Comparison of ENCODE assay signal across 8 cellular contexts in genomic region chr10:70816220-70816894, GRCh38. TPM values are rescaled to one million over a fixed set of nuclear protein-coding genes. Genes with fewer than 3 reads are reported as not detected.
A peak's percentile ranks its signal among the peaks of the same experiment; 100 is the strongest.
DNase-seq lines count a peak whose midpoint lies in the region; ATAC-seq, FAIRE-seq and TF ChIP-seq lines count a peak whose summit lies in the region.

No MANE protein-coding gene starts in this region.

- H3K79me2 ChIP-seq in mesendoderm (ENCODE audit: control insufficient read depth, insufficient read depth, low read length): peaks cover 35% of the 10 kb centered on the region

- peak overlapping the region; percentile 97 for H3K9ac ChIP-seq in mesendoderm (ENCODE audit: low read length)

- H2AK5ac ChIP-seq in mesendoderm (ENCODE audit: low read length): no peak overlapping the region

- H3K23ac ChIP-seq in mesendoderm (ENCODE audit: low read length): no peak overlapping the region

- H3K4ac ChIP-seq in mesendoderm (ENCODE audit: low read depth, low read length): peak overlapping the region; percentile 98

- DNase-seq in AG09309 (ENCODE audit: low read depth): peak; percentile 63
- peak; percentile 68 for DNase-seq in NCI-H748 treated with DMSO at 0.1 percent for 48 hours (lab: John Stamatoyannopoulos, UW)
- DNase-seq in activated T-cell treated with anti-CD3 and anti-CD28 coated beads for 1 hour (ENCODE audit: low read depth): peak; percentile 23
- peak; percentile 88 for DNase-seq in mesendoderm
- peak; percentile 24 to 34 for DNase-seq in stimulated activated CD8-positive, alpha-beta memory T cell treated with anti-CD3 and anti-CD28 coated beads, Interleukin-2, amount 100 ng/mL, for 48 hours (ENCODE audit: low read depth in 2 of 2)

- TF ChIP-seq CTCF in AG09309 (IDR thresholded peaks at IDR 0.05; ENCODE audit: control insufficient read depth, insufficient read depth, low read depth, low read length, missing control alignments): peak; percentile 16

- H3K56ac ChIP-seq in mesendoderm (ENCODE audit: low read length): peak overlapping the region; percentile 97

- peaks cover 13% of the 10 kb centered on the region for H3K79me1 ChIP-seq in mesendoderm (ENCODE audit: low read length)

- no peaks in the 10 kb centered on the region for H3K4me1 ChIP-seq in mesendoderm (ENCODE audit: control insufficient read depth, low read depth, low read length)

- no peak overlapping the region for H4K8ac ChIP-seq in mesendoderm (ENCODE audit: low read depth, low read length)

- peak overlapping the region; percentile 99 for H3K18ac ChIP-seq in mesendoderm (ENCODE audit: low read length)

- H2BK120ac ChIP-seq in mesendoderm (ENCODE audit: low read depth, low read length): peak overlapping the region; percentile 47

- WGBS in mesendoderm (ENCODE audit: extremely low coverage, insufficient coverage, low lambda C conversion rate): no CpG with 5 or more reads among the region's 43 CpGs

- no peak overlapping the region for H2BK15ac ChIP-seq in mesendoderm (replicated peaks; ENCODE audit: low read depth)

- peaks cover 3% of the 10 kb centered on the region for H3K36me3 ChIP-seq in mesendoderm (ENCODE audit: control insufficient read depth, insufficient read depth, low read length)

- FAIRE-seq in endometrium (lab: Jason Lieb, UNC): peak; percentile 94

- peak overlapping the region; percentile 90 for H2BK5ac ChIP-seq in mesendoderm (ENCODE audit: low read length)

- H3K27ac ChIP-seq in mesendoderm (ENCODE audit: low read depth, low read length): peak overlapping the region; percentile 100

- peak overlapping the region; percentile 90 for H3K4me2 ChIP-seq in mesendoderm (ENCODE audit: low read length)

- H3K4me3 ChIP-seq in AG09309 (ENCODE audit: control insufficient read depth, low read depth, low read length): peak overlapping the region; percentile 84
- peak overlapping the region; percentile 93 for H3K4me3 ChIP-seq in mesendoderm (ENCODE audit: low read length)

- H3K27me3 ChIP-seq in mesendoderm (ENCODE audit: insufficient read depth, low read length, poor library complexity): no peaks in the 10 kb centered on the region

- H4K5ac ChIP-seq in mesendoderm (ENCODE audit: low read length): no peak overlapping the region

- peak; percentile 20 for ATAC-seq in GM18861 (IDR thresholded peaks at IDR 0.05; ENCODE audit: unreplicated experiment)
- ATAC-seq in HG03108 (IDR thresholded peaks at IDR 0.05; ENCODE audit: unreplicated experiment): peak; percentile 22

RNA-seq across cellular contexts. Expression of gene SGPL1, which starts 0.6 kb away (rescaled TPM):
- 31.3 TPM for polyA plus RNA-seq in mesendoderm (2013, experiment 1 of 2)
- polyA plus RNA-seq in mesendoderm (2013, experiment 2 of 2): 31.3 TPM

RNA-seq across cellular contexts. Expression of gene TBATA, which starts 31.2 kb away (rescaled TPM):
- polyA plus RNA-seq in mesendoderm (2013, experiment 1 of 2): not detected
- polyA plus RNA-seq in mesendoderm (2013, experiment 2 of 2): not detected

Comparison
In these comparisons a context has a peak if more than half of its experiments do, and no peak if none do; other contexts are left out.
1. Peak in every context shown above with its lines: DNase-seq, ATAC-seq, H3K4me3 ChIP-seq and H3K27ac ChIP-seq.
2. DNase-seq: peak in every context shown above with its lines; median percentile 88 in mesendoderm; 68 in NCI-H748 treated with DMSO at 0.1 percent for 48 hours; 63 in AG09309; 29 in stimulated activated CD8-positive, alpha-beta memory T cell treated with anti-CD3 and anti-CD28 coated beads, Interleukin-2, amount 100 ng/mL, for 48 hours; 23 in activated T-cell treated with anti-CD3 and anti-CD28 coated beads for 1 hour.